ENCODE assay signal across 15 cellular contexts in the genomic region with DNA sequence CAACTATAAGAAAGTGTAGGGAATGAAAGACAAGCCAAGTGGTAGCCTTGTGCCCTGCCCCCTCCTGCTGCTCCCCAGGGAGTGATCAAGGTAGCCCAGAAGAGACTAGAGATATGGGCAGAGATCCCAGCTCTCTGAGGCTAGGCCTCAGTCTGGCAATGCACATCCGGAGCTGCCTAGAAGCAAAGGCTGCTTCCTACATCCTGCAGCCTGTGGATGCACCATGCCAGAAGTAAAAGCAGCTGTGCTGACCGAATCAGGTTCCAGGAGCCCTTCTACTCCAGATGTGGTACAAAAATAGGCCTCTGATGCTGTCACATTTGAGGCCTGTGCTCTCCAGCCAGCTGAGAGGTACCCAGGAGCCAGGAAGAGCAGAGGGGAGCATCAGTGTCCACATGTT. TPM values are rescaled to one million over a fixed set of nuclear protein-coding genes. Genes with fewer than 3 reads are reported as not detected.
DNase-seq lines count a peak whose midpoint lies in the region; ATAC-seq and TF ChIP-seq lines count a peak whose summit lies in the region.
"Had no signal": no experiment of that assay in that cellular context is flagged by ENCODE, and none has a peak within 500 bp of the region (broad histone marks: within the 10 kb centered on the region; RNA-seq: fewer than 3 reads in every experiment).

No MANE protein-coding gene starts in this region.

- WGBS in IMR-90 (ENCODE audit: extremely low coverage in 2 of 2, insufficient read length in 1 of 2), 2 experiments = 43% methylated on average over 1 of the region's 2 CpGs; no CpG with 5 or more reads in 1 of the 2 experiments
- WGBS in mesendoderm (ENCODE audit: extremely low coverage, insufficient coverage, low lambda C conversion rate) = no CpG with 5 or more reads among the region's 2 CpGs

- no peak overlapping the region for H3K14ac ChIP-seq in IMR-90 (replicated peaks; ENCODE audit: low read depth, low read length)

- peaks cover 37% of the 10 kb centered on the region for H3K4me1 Mint-ChIP-seq in endothelial cell (ENCODE audit: unreplicated experiment)
- peaks cover 28% of the 10 kb centered on the region for H3K4me1 Mint-ChIP-seq in nephron

- peaks cover 3% of the 10 kb centered on the region for H3K36me3 ChIP-seq in IMR-90 (ENCODE audit: control insufficient read depth, insufficient read depth, low read length)
- peaks cover 4% of the 10 kb centered on the region for H3K36me3 ChIP-seq in mesendoderm (ENCODE audit: control insufficient read depth, insufficient read depth, low read length)

- DNase-seq in AG10803 (ENCODE audit: low read depth) (peak; percentile 35), IMR-90 (no peak), endothelial cell (ENCODE audit: low spot score) (no peak), NCI-H2171 (lab: John Stamatoyannopoulos, UW) (no peak), mesendoderm (no peak)
- DNase-seq: DMS153, NCI-H1092 had no signal

- peak overlapping the region; percentile 2 for H2AFZ ChIP-seq in IMR-90 (replicated peaks; ENCODE audit: low read length, poor library complexity)
- H2AFZ ChIP-seq: PC-9 had no signal

- no peaks in the 10 kb centered on the region for H4K20me1 ChIP-seq in IMR-90 (ENCODE audit: insufficient read depth, low read length)

- H3K18ac ChIP-seq in IMR-90 (ENCODE audit: low read depth, low read length) = no peak overlapping the region
- no peak overlapping the region for H3K18ac ChIP-seq in mesendoderm (ENCODE audit: low read length)

- dilution Hi-C loops in IMR-90 (cut with HindIII; ENCODE audit: low sequenced_read_pairs, unreplicated experiment) = no loop called here

- no peak overlapping the region for H3K4ac ChIP-seq in IMR-90 (ENCODE audit: low read depth, low read length)
- H3K4ac ChIP-seq in mesendoderm (ENCODE audit: low read depth, low read length) = no peak overlapping the region

- H2BK20ac ChIP-seq in IMR-90 (ENCODE audit: low read depth, low read length) = no peak overlapping the region

- H3K27me3 Mint-ChIP-seq in endothelial cell (ENCODE audit: unreplicated experiment) (peaks cover 7% of the 10 kb centered on the region), nephron (ENCODE audit: low read depth) (no peaks in the 10 kb centered on the region)

- H2BK120ac ChIP-seq in IMR-90 (ENCODE audit: low read depth, low read length) = no peak overlapping the region
- H2BK120ac ChIP-seq in mesendoderm (ENCODE audit: low read depth, low read length) = no peak overlapping the region

- H3K36me3 Mint-ChIP-seq in endothelial cell (ENCODE audit: low read depth, unreplicated experiment) (no peaks in the 10 kb centered on the region), nephron (ENCODE audit: low read depth) (peaks cover 11% of the 10 kb centered on the region)

- H3K4me1 ChIP-seq in IMR-90 (ENCODE audit: control insufficient read depth, insufficient read depth, low read length) (no peaks in the 10 kb centered on the region; the same call in 1 of the 2 replicates), mesendoderm (ENCODE audit: control insufficient read depth, low read depth, low read length) (no peaks in the 10 kb centered on the region)

- H3K4me3 Mint-ChIP-seq in endothelial cell (ENCODE audit: unreplicated experiment) (no peak overlapping the region), nephron (no peak overlapping the region)

- H3K27ac ChIP-seq in IMR-90 (ENCODE audit: insufficient read depth, low read length) (no peak overlapping the region), mesendoderm (ENCODE audit: low read depth, low read length) (no peak overlapping the region)
- H3K27ac ChIP-seq: KMS-11, PC-9 had no signal

- H3K4me2 ChIP-seq in IMR-90 (ENCODE audit: low read depth, low read length) (no peak overlapping the region), mesendoderm (ENCODE audit: low read length) (no peak overlapping the region)
- H3K4me2 ChIP-seq: KMS-11, PC-9 had no signal

- H4K8ac ChIP-seq in IMR-90 (ENCODE audit: low read depth in 2 of 2, low read length in 2 of 2) = no peak overlapping the region
- no peak overlapping the region for H4K8ac ChIP-seq in mesendoderm (ENCODE audit: low read depth, low read length)

- H3K56ac ChIP-seq in IMR-90 (ENCODE audit: extremely low read depth, insufficient read depth, low read length) = no peak overlapping the region
- no peak overlapping the region for H3K56ac ChIP-seq in mesendoderm (ENCODE audit: low read length)

- no peak overlapping the region for H2AK5ac ChIP-seq in IMR-90 (ENCODE audit: low read depth, low read length)
- H2AK5ac ChIP-seq in mesendoderm (ENCODE audit: low read length) = no peak overlapping the region

- ATAC-seq in IMR-90 (ENCODE audit: low read depth) (no peak), HG03432 (IDR thresholded peaks at IDR 0.05; ENCODE audit: unreplicated experiment) (no peak)
- ATAC-seq: Right ventricle myocardium inferior had no signal

- H3K4me3 ChIP-seq in AG10803 (ENCODE audit: low read length) (no peak overlapping the region), IMR-90 (ENCODE audit: insufficient read depth, low read depth, low read length) (no peak overlapping the region), mesendoderm (ENCODE audit: low read length) (no peak overlapping the region)
- H3K4me3 ChIP-seq: PC-9 had no signal

- H3K9ac ChIP-seq in IMR-90 (ENCODE audit: low read depth, low read length) = no peak overlapping the region
- no peak overlapping the region for H3K9ac ChIP-seq in mesendoderm (ENCODE audit: low read length)
- H3K9ac ChIP-seq: KMS-11 had no signal

- H2BK5ac ChIP-seq in IMR-90 (ENCODE audit: low read depth, low read length, poor library complexity, severe bottlenecking) (no peak overlapping the region), mesendoderm (ENCODE audit: low read length) (no peak overlapping the region)

- H3K27ac Mint-ChIP-seq in endothelial cell (ENCODE audit: unreplicated experiment) = peak overlapping the region; percentile 88
- peak overlapping the region; percentile 67 to 97 (median 97) for H3K27ac Mint-ChIP-seq in nephron

- BruUV-seq in IMR-90 (replicated peaks; lab: Mats Ljungman, UMichigan) = no TSS peak

- POLR2A ChIA-PET in IMR-90 (lab: Charles Lee; ENCODE audit: unreplicated experiment) = no interaction called here

- intact Hi-C loops in IMR-90 (cut with micrococcal nuclease) = loop anchor here (5.0 kb wide), 1 partner anchor 67 kb away; no protein-coding TSS in a partner anchor

- H4K91ac ChIP-seq in IMR-90 (ENCODE audit: insufficient read depth, low read depth, low read length) = no peak overlapping the region

- H3K9me3 ChIP-seq in IMR-90 (ENCODE audit: control insufficient read depth, insufficient read depth, low read length) = no peaks in the 10 kb centered on the region

- no peak overlapping the region for H2AK9ac ChIP-seq in IMR-90 (replicated peaks; ENCODE audit: low read depth, low read length, poor library complexity)

- H3K27me3 ChIP-seq in IMR-90 (ENCODE audit: control insufficient read depth, insufficient read depth, low read length) = no peaks in the 10 kb centered on the region
- no peaks in the 10 kb centered on the region for H3K27me3 ChIP-seq in mesendoderm (ENCODE audit: insufficient read depth, low read length, poor library complexity)

- H2BK15ac ChIP-seq in IMR-90 (ENCODE audit: low read depth, low read length) (no peak overlapping the region), mesendoderm (replicated peaks; ENCODE audit: low read depth) (no peak overlapping the region)

- H3K79me1 ChIP-seq in IMR-90 (ENCODE audit: low read depth in 1 of 2, low read length in 2 of 2) (no peaks in the 10 kb centered on the region), mesendoderm (ENCODE audit: low read length) (no peaks in the 10 kb centered on the region)

- TF ChIP-seq POLR2A in IMR-90 (IDR thresholded peaks at IDR 0.05; ENCODE audit: low read depth, low read length) = no peak

- H3K79me2 ChIP-seq in mesendoderm (ENCODE audit: control insufficient read depth, insufficient read depth, low read length) = no peaks in the 10 kb centered on the region

- CTCF ChIA-PET in IMR-90 (lab: Yijun Ruan, JAX) = interaction anchor here (1.8 to 4.4 kb wide), 4 partner anchors 17 to 138 kb away, joined by 9 to 33 read pairs (median 12); a partner anchor contains a TSS

- H4K5ac ChIP-seq in IMR-90 (ENCODE audit: low read depth, low read length) (no peak overlapping the region), mesendoderm (ENCODE audit: low read length) (no peak overlapping the region)

- H3K23ac ChIP-seq in IMR-90 (ENCODE audit: low read depth, low read length) (no peak overlapping the region), mesendoderm (ENCODE audit: low read length) (no peak overlapping the region)

- TF ChIP-seq CTCF in AG10803 (conservative IDR thresholded peaks at IDR 0.05; ENCODE audit: low read length) (no peak), IMR-90 (conservative IDR thresholded peaks at IDR 0.05; ENCODE audit: low read depth, low read length) (no peak), endothelial cell (IDR thresholded peaks at IDR 0.05; ENCODE audit: unreplicated experiment) (no peak), nephron (IDR thresholded peaks at IDR 0.05; ENCODE audit: unreplicated experiment in 3 of 3) (no peak)

- H3K9me1 ChIP-seq in IMR-90 (ENCODE audit: insufficient read depth, low read length) = peaks cover 3% of the 10 kb centered on the region; the same call in 1 of the 2 replicates

- H3K9me3 Mint-ChIP-seq in endothelial cell (ENCODE audit: unreplicated experiment) (no peaks in the 10 kb centered on the region), nephron (no peaks in the 10 kb centered on the region)

- in situ Hi-C loops in IMR-90 (cut with MboI; ENCODE audit: low sequenced_read_pairs) = loop anchor here (5.0 kb wide), 1 partner anchor 138 kb away; no protein-coding TSS in a partner anchor

- no peak for TF ChIP-seq RAD21 in IMR-90 (IDR thresholded peaks at IDR 0.05; ENCODE audit: low read length)

RNA-seq across cellular contexts. Expression of a gene that starts 16.0 kb away (rescaled TPM):
- total RNA-seq in IMR-90 (2012; rRNA removed) = 5.3 and 6.3 TPM in 2 replicates
- polyA plus RNA-seq in IMR-90 (2012; rRNA removed) = 9.2 and 10.0 TPM in 2 replicates
- 3.3 and 4.5 TPM in 2 replicates for polyA plus RNA-seq in IMR-90 (2012; cell fraction: cytosol; rRNA removed)
- 22.2 and 30.7 TPM in 2 replicates for polyA plus RNA-seq in IMR-90 (2012; cell fraction: nucleus; rRNA removed; ENCODE audit: low replicate concordance)
- total RNA-seq in endothelial cell (ENCODE audit: unreplicated experiment) = 6.2 TPM
- 18.5 TPM for polyA plus RNA-seq in mesendoderm (2013, experiment 1 of 2)
- polyA plus RNA-seq in mesendoderm (2013, experiment 2 of 2) = 19.7 TPM

RNA-seq across cellular contexts. Expression of a gene that starts 26.6 kb away (rescaled TPM):
- total RNA-seq in IMR-90 (2012; rRNA removed) = 15.3 and 18.6 TPM in 2 replicates
- 57.0 and 57.8 TPM in 2 replicates for polyA plus RNA-seq in IMR-90 (2012; rRNA removed)
- polyA plus RNA-seq in IMR-90 (2012; cell fraction: cytosol; rRNA removed) = 15.4 and 23.7 TPM in 2 replicates
- polyA plus RNA-seq in IMR-90 (2012; cell fraction: nucleus; rRNA removed; ENCODE audit: low replicate concordance) = 627 and 1,170 TPM in 2 replicates
- 6.0 TPM for total RNA-seq in endothelial cell (ENCODE audit: unreplicated experiment)
- polyA plus RNA-seq in mesendoderm (2013, experiment 1 of 2) = 0.06 TPM
- polyA plus RNA-seq in mesendoderm (2013, experiment 2 of 2) = 0.17 TPM

RNA-seq across cellular contexts. Expression of a gene that starts 29.3 kb away (rescaled TPM):
- total RNA-seq in IMR-90 (2012; rRNA removed) = not detected in 2 replicates
- not detected in 2 replicates for polyA plus RNA-seq in IMR-90 (2012; rRNA removed)
- not detected in 2 replicates for polyA plus RNA-seq in IMR-90 (2012; cell fraction: cytosol; rRNA removed)
- polyA plus RNA-seq in IMR-90 (2012; cell fraction: nucleus; rRNA removed; ENCODE audit: low replicate concordance) = 0.09 TPM in 1 of 2 replicates, not detected in the other
- 0.67 TPM for total RNA-seq in endothelial cell (ENCODE audit: unreplicated experiment)
- 10.1 TPM for polyA plus RNA-seq in mesendoderm (2013, experiment 1 of 2)
- polyA plus RNA-seq in mesendoderm (2013, experiment 2 of 2) = 11.2 TPM
- total RNA-seq: H4, MCF 10A, PC-9, Right ventricle myocardium inferior had no signal
- polyA plus RNA-seq: BJ had no signal

RNA-seq across cellular contexts. Expression of a gene that starts 37.3 kb away (rescaled TPM):
- total RNA-seq in IMR-90 (2012; rRNA removed) = 2.3 and 2.8 TPM in 2 replicates
- polyA plus RNA-seq in IMR-90 (2012; rRNA removed) = 4.5 and 5.4 TPM in 2 replicates
- 3.7 and 5.2 TPM in 2 replicates for polyA plus RNA-seq in IMR-90 (2012; cell fraction: cytosol; rRNA removed)
- polyA plus RNA-seq in IMR-90 (2012; cell fraction: nucleus; rRNA removed; ENCODE audit: low replicate concordance) = 1.5 and 3.6 TPM in 2 replicates
- 57.6 TPM for total RNA-seq in endothelial cell (ENCODE audit: unreplicated experiment)
- 0.62 TPM for polyA plus RNA-seq in mesendoderm (2013, experiment 1 of 2)
- polyA plus RNA-seq in mesendoderm (2013, experiment 2 of 2) = 0.69 TPM
- total RNA-seq: PC-9 had no signal

RNA-seq across cellular contexts. Expression of a gene that starts 40.7 kb away (rescaled TPM):
- total RNA-seq in IMR-90 (2012; rRNA removed) (not detected in 2 replicates), endothelial cell (ENCODE audit: unreplicated experiment) (1.1 TPM)
- polyA plus RNA-seq in IMR-90 (2012; rRNA removed) = 0.07 TPM in 1 of 2 replicates, not detected in the other
- polyA plus RNA-seq in IMR-90 (2012; cell fraction: cytosol; rRNA removed) = 0.03 TPM in 1 of 2 replicates, not detected in the other
- 0.76 and 2.0 TPM in 2 replicates for polyA plus RNA-seq in IMR-90 (2012; cell fraction: nucleus; rRNA removed; ENCODE audit: low replicate concordance)
- polyA plus RNA-seq in mesendoderm (2013, experiment 1 of 2) = 0.04 TPM
- polyA plus RNA-seq in mesendoderm (2013, experiment 2 of 2) = 0.03 TPM
- total RNA-seq: H4, Right ventricle myocardium inferior had no signal
- polyA plus RNA-seq: BJ had no signal
